ENCODE assay signal across 12 cellular contexts in the genomic region with DNA sequence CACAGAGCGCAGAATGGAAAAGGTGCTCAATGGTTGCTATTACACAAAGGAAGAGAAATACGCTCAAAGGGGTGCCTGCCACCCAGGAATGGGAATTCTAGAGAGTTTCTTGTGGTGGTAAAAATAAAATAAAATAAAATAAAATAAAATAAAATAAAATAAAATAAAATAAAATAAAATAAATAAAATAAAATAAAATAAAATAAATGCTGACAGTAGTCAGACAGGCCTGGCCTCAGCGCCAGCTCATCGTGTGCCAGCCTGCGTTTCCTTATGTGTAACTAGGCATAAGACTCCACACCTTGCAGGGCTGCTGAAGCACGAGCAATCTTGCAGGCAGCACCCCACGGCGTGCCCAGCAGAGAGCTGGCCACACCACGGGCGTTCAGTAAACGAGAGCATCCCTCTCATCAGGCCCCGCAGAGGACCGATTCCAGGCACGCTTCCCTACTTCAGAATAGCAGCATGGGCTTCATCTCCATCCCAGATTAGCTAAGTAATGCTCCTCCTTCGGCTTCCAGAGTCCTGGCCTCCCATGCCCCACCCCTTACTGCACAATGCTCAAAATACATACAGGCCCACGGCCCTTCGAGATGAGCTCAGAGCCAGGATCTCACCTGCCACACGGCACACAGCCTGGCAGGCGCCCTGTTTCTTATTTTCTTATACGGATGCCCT. TPM values are rescaled to one million over a fixed set of nuclear protein-coding genes. Genes with fewer than 3 reads are reported as not detected.
DNase-seq lines count a peak whose midpoint lies in the region; ATAC-seq and TF ChIP-seq lines count a peak whose summit lies in the region.
"Had no signal": no experiment of that assay in that cellular context is flagged by ENCODE, and none has a peak within 500 bp of the region (broad histone marks: within the 10 kb centered on the region; RNA-seq: fewer than 3 reads in every experiment).

No MANE protein-coding gene starts in this region.

- H4K8ac ChIP-seq in trophoblast cell (ENCODE audit: low read depth, low read length) = no peak overlapping the region

- H3K4me2 ChIP-seq in trophoblast cell (ENCODE audit: low read length) = no peak overlapping the region

- CTCF ChIA-PET in naive thymus-derived CD4-positive, alpha-beta T cell (lab: Charles Lee) = no interaction called here

- DNase-seq in right atrium auricular region (ENCODE audit: low spot score) = no peak
- DNase-seq in Right ventricle myocardium inferior (ENCODE audit: missing footprints) = no peak
- peak in 2 of 10 donors; percentile 11 to 69 for DNase-seq in dorsolateral prefrontal cortex
- DNase-seq in trophoblast cell = no peak
- no peak for DNase-seq in AG08396 (ENCODE audit: low spot score)
- DNase-seq in NCI-H2171 treated with DMSO at 0.1 percent for 48 hours (lab: John Stamatoyannopoulos, UW) = no peak
- no peak for DNase-seq in naive thymus-derived CD4-positive, alpha-beta T cell
- DNase-seq: activated CD8-positive, alpha-beta memory T cell treated with anti-CD3 and anti-CD28 coated beads, Interleukin-2, amount 50 U/mL, for 48 hours; DMS53; kidney; MV-4-11 had no signal

- H3K36me3 Mint-ChIP-seq in naive thymus-derived CD4-positive, alpha-beta T cell = peaks cover 0 to 15% (median 2%) of the 10 kb centered on the region in 5 donors

- intact Hi-C loops in Right ventricle myocardium inferior (cut with DNase I) (no loop called here), dorsolateral prefrontal cortex (cut with DNase I) (no loop called here)
- intact Hi-C loops in naive thymus-derived CD4-positive, alpha-beta T cell (cut with micrococcal nuclease) = no loop called here

- H3K4me1 ChIP-seq in right atrium auricular region (peaks cover 0 to 78% of the 10 kb centered on the region in 2 donors), trophoblast cell (ENCODE audit: control insufficient read depth in 1 of 2, insufficient read depth in 2 of 2, low read length in 2 of 2) (peaks cover 17 to 22% of the 10 kb centered on the region in 2 experiments)
- peaks cover 30 to 45% of the 10 kb centered on the region in 2 donors for H3K4me1 ChIP-seq in naive thymus-derived CD4-positive, alpha-beta T cell (ENCODE audit: control insufficient read depth in 2 of 2, insufficient read depth in 2 of 2, low read length in 2 of 2)

- H3K79me2 ChIP-seq in trophoblast cell (ENCODE audit: control insufficient read depth, insufficient read depth, low read length, poor library complexity) = peaks cover 18% of the 10 kb centered on the region

- peak overlapping the region in 3 of 10 donors; percentile 8 to 68 (median 30) for H3K4me3 Mint-ChIP-seq in naive thymus-derived CD4-positive, alpha-beta T cell

- H3K27ac ChIP-seq in right atrium auricular region = peak overlapping the region; percentile 72 to 95
- H3K27ac ChIP-seq in dorsolateral prefrontal cortex = peak overlapping the region in 53 of 59 donors; percentile 0 to 99 (median 80)
- no peak overlapping the region for H3K27ac ChIP-seq in trophoblast cell (ENCODE audit: low read depth, low read length)
- H3K27ac ChIP-seq in naive thymus-derived CD4-positive, alpha-beta T cell (ENCODE audit: low read depth, low read length) = no peak overlapping the region

- H3K27me3 Mint-ChIP-seq in naive thymus-derived CD4-positive, alpha-beta T cell = no peaks in the 10 kb centered on the region

- peaks cover 0 to 3% (median 0%) of the 10 kb centered on the region in 11 donors for H3K9me3 Mint-ChIP-seq in naive thymus-derived CD4-positive, alpha-beta T cell

- H3K36me3 ChIP-seq in right atrium auricular region (no peaks in the 10 kb centered on the region), trophoblast cell (ENCODE audit: control insufficient read depth in 1 of 2, insufficient read depth in 2 of 2, low read length in 2 of 2) (peaks cover 8 to 16% of the 10 kb centered on the region in 2 experiments)
- peaks cover 0 to 50% (median 0%) of the 10 kb centered on the region in 3 experiments for H3K36me3 ChIP-seq in naive thymus-derived CD4-positive, alpha-beta T cell (ENCODE audit: control insufficient read depth in 2 of 3, insufficient read depth in 3 of 3, low read length in 3 of 3)

- H3K18ac ChIP-seq in trophoblast cell (ENCODE audit: low read length) = no peak overlapping the region

- H2BK120ac ChIP-seq in trophoblast cell (ENCODE audit: insufficient read depth, low read length, poor library complexity) = no peak overlapping the region

- peak overlapping the region in 3 of 9 donors; percentile 23 to 79 (median 52) for H3K27ac Mint-ChIP-seq in naive thymus-derived CD4-positive, alpha-beta T cell

- H2BK5ac ChIP-seq in trophoblast cell (ENCODE audit: low read depth, low read length, poor library complexity) = no peak overlapping the region

- peak overlapping the region; percentile 72 for H3K4ac ChIP-seq in trophoblast cell (ENCODE audit: low read depth, low read length)

- H2AFZ ChIP-seq in trophoblast cell (ENCODE audit: insufficient read depth, low read length, poor library complexity) = no peak overlapping the region

- TF ChIP-seq CTCF in right atrium auricular region (IDR thresholded peaks at IDR 0.05) (no peak), dorsolateral prefrontal cortex (IDR thresholded peaks at IDR 0.05 in 54 of 56, conservative IDR thresholded peaks at IDR 0.05 in 2 of 56; ENCODE audit: low read depth in 1 of 56, partially characterized antibody in 56 of 56) (no peak)

- H3K9ac ChIP-seq in trophoblast cell (ENCODE audit: low read length) = no peak overlapping the region

- POLR2A ChIA-PET in naive thymus-derived CD4-positive, alpha-beta T cell (lab: Charles Lee) = interaction anchor here (0.6 kb wide), 1 partner anchor 674 kb away, joined by 3 read pairs; no protein-coding TSS in a partner anchor

- no peak overlapping the region for H2AK5ac ChIP-seq in trophoblast cell (ENCODE audit: low read length)

- ATAC-seq in Right ventricle myocardium inferior = no peak
- ATAC-seq in naive thymus-derived CD4-positive, alpha-beta T cell = no peak
- no peak for ATAC-seq in GM21786 (IDR thresholded peaks at IDR 0.05; ENCODE audit: unreplicated experiment)

- H4K12ac ChIP-seq in trophoblast cell (ENCODE audit: low read depth, low read length) = no peak overlapping the region

- H3K9me3 ChIP-seq in right atrium auricular region (no peaks in the 10 kb centered on the region), trophoblast cell (ENCODE audit: insufficient read depth, low read depth, low read length) (no peaks in the 10 kb centered on the region)
- H3K9me3 ChIP-seq in naive thymus-derived CD4-positive, alpha-beta T cell (ENCODE audit: control insufficient read depth in 2 of 3, low read length in 3 of 3) = no peaks in the 10 kb centered on the region

- H3K4me3 ChIP-seq in right atrium auricular region (no peak overlapping the region), dorsolateral prefrontal cortex (peak overlapping the region in 22 of 59 donors; percentile 0 to 100 (median 55)), trophoblast cell (ENCODE audit: low read depth, low read length) (no peak overlapping the region)
- H3K4me3 ChIP-seq in naive thymus-derived CD4-positive, alpha-beta T cell (ENCODE audit: low read length) = no peak overlapping the region

- H4K91ac ChIP-seq in trophoblast cell (ENCODE audit: low read depth, low read length) = no peak overlapping the region

- H3K27me3 ChIP-seq in right atrium auricular region (no peaks in the 10 kb centered on the region), dorsolateral prefrontal cortex (no peaks in the 10 kb centered on the region), trophoblast cell (ENCODE audit: insufficient read depth, low read length) (no peaks in the 10 kb centered on the region)
- H3K27me3 ChIP-seq in naive thymus-derived CD4-positive, alpha-beta T cell (ENCODE audit: control insufficient read depth in 2 of 2, insufficient read depth in 2 of 2, low read length in 2 of 2) = no peaks in the 10 kb centered on the region

- no peak overlapping the region for H2BK12ac ChIP-seq in trophoblast cell (ENCODE audit: low read length)

- no peaks in the 10 kb centered on the region for H3K79me1 ChIP-seq in trophoblast cell (ENCODE audit: low read length)

- H3K4me1 Mint-ChIP-seq in naive thymus-derived CD4-positive, alpha-beta T cell = peaks cover 40 to 70% (median 53%) of the 10 kb centered on the region in 7 donors

- no peak overlapping the region for H3K23ac ChIP-seq in trophoblast cell (ENCODE audit: low read length)

- no peak overlapping the region for H3K14ac ChIP-seq in trophoblast cell (ENCODE audit: low read length)

- WGBS in trophoblast cell (ENCODE audit: extremely low coverage, insufficient coverage, insufficient read length) = no CpG with 5 or more reads among the region's 20 CpGs

RNA-seq across cellular contexts. Expression of gene NAPA, which starts 5.6 kb away (rescaled TPM):
- total RNA-seq in right atrium auricular region = 100 to 1,000 TPM; 127 to 213 TPM
- 119 TPM for total RNA-seq in Right ventricle myocardium inferior
- 100 to 1,000 TPM; 102 to 294 (median 206) TPM for total RNA-seq in dorsolateral prefrontal cortex
- 86.0 and 93.0 TPM in 2 replicates for polyA plus RNA-seq in trophoblast cell (2013)
- 100 to 1,000 TPM in 3 of 5 experiments, 10 to 100 TPM in 2; 86.2 to 136 (median 107) TPM for total RNA-seq in naive thymus-derived CD4-positive, alpha-beta T cell
- polyA plus RNA-seq in naive thymus-derived CD4-positive, alpha-beta T cell = 100 to 1,000 TPM in 1 of 2 donors, 10 to 100 TPM in 1; 89.9 to 118 TPM

RNA-seq across cellular contexts. Expression of gene KPTN, which starts 25.3 kb away (rescaled TPM):
- 1 to 10 TPM; 2.8 to 2.9 TPM for total RNA-seq in right atrium auricular region
- total RNA-seq in Right ventricle myocardium inferior = 9.1 TPM
- 10 to 100 TPM in 119 of 120 experiments, 1 to 10 TPM in 1; 9.5 to 40.3 (median 18.4) TPM for total RNA-seq in dorsolateral prefrontal cortex
- 11.2 TPM in 2 replicates for polyA plus RNA-seq in trophoblast cell (2013)
- 1 to 10 TPM; 5.1 to 9.2 (median 6.7) TPM for total RNA-seq in naive thymus-derived CD4-positive, alpha-beta T cell
- polyA plus RNA-seq in naive thymus-derived CD4-positive, alpha-beta T cell = 1 to 10 TPM; 4.4 to 8.1 TPM

RNA-seq across cellular contexts. Expression of gene SLC8A2, which starts 37.6 kb away (rescaled TPM):
- total RNA-seq in right atrium auricular region (under 1 TPM; 0.28 to 0.37 TPM), Right ventricle myocardium inferior (0.46 TPM), dorsolateral prefrontal cortex (100 to 1,000 TPM in 69 of 120 experiments, 10 to 100 TPM in 51; 22.2 to 179 (median 105) TPM)
- polyA plus RNA-seq in trophoblast cell (2013) = 0.29 and 0.47 TPM in 2 replicates
- total RNA-seq in naive thymus-derived CD4-positive, alpha-beta T cell = under 1 TPM in 3 of 5 experiments, not detected in 2; 0.05 to 0.19 (median 0.19) TPM
- polyA plus RNA-seq in naive thymus-derived CD4-positive, alpha-beta T cell = not detected

Comparison
In these comparisons a context has a peak if more than half of its experiments do, and no peak if none do; other contexts are left out.
1. H3K27ac ChIP-seq: peak in right atrium auricular region (2 of 2) and dorsolateral prefrontal cortex (53 of 59); none in trophoblast cell (single experiment) and naive thymus-derived CD4-positive, alpha-beta T cell (single experiment).
2. RNA of gene SLC8A2, which starts 37.6 kb away (total RNA-seq): 22.2 to 179 TPM in dorsolateral prefrontal cortex; 0.46 TPM in Right ventricle myocardium inferior (single experiment), 0.28 to 0.37 TPM in right atrium auricular region and 0.05 to 0.19 TPM in naive thymus-derived CD4-positive, alpha-beta T cell; every median in the first group is over 10 times any median in the second.